1 cellular context compared by ENCODE assay signal in genomic region chr10:79683884-79684720, GRCh38. TPM values are rescaled to one million over a fixed set of nuclear protein-coding genes. Genes with fewer than 3 reads are reported as not detected.
"Had no signal": no experiment of that assay in that cellular context is flagged by ENCODE, and none has a peak within 500 bp of the region (broad histone marks: within the 10 kb centered on the region; RNA-seq: fewer than 3 reads in every experiment).

No MANE protein-coding gene starts in this region.

RNA-seq across cellular contexts. Expression of gene NUTM2B, which starts 18.9 kb away (rescaled TPM):
- total RNA-seq: SJSA1 had no signal
